ENCODE assay signal across 18 cellular contexts in the genomic region with DNA sequence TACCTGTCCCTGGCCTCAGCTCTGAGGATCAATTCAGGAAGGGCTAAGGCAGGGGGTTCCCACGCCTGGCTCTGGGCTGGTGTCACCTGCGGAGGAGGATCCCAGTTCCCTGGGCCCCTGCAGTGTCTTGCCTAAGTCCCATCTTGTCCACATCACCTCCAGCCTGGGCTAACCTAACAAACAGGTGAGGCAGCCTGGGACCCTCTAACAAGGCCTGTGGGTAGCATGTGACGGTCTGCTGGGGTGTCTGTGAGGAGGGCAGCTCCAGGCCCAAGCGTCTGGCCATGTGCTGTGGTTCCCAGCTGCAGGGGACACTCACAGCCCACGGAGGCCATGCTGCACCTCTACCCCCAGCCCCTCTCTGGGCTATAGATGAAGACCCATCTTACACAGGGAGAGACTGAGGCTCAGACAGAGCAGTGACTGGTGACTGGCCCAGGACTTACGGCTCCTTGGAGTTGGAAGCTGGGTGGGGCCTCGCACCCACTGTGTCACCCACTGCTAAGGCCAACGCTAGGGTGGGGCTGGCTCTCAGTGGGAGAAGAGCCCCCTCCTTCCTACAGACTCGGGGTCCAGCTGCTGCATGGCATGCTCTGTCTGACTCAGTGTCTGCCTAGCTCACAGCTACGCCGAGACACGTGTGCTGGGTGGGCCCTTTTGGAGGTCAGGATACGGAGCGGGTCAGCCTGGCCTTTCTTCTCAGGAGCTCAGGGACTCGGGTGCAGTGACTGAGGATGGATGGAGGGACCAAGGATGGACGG.
"Had no signal": no experiment of that assay in that cellular context is flagged by ENCODE, and none has a peak within 500 bp of the region (broad histone marks: within the 10 kb centered on the region; RNA-seq: fewer than 3 reads in every experiment).

No MANE protein-coding gene starts in this region.

- DNase-seq: activated CD4-positive, alpha-beta T cell treated with anti-CD3 and anti-CD28 coated beads for 1 hour; activated CD4-positive, alpha-beta T cell treated with anti-CD3 and anti-CD28 coated beads, Interleukin-2, amount 50 U/mL, for 48 hours; activated effector memory CD4-positive, alpha-beta T cell treated with Interleukin-2 at 50 U/mL for 16 hours; activated naive CD8-positive, alpha-beta T cell treated with anti-CD3 and anti-CD28 coated beads, Interleukin-2, amount 10 ng/mL, durations not matched to agents 7 days and 5 days; activated T-cell treated with anti-CD3 and anti-CD28 coated beads, Interleukin-2, amount 50 U/mL, for 1 hour; anterior cingulate cortex; dermis blood vessel endothelial cell; gastrocnemius medialis; mammary epithelial cell; naive B cell; retina; stimulated activated CD4-positive, alpha-beta T cell treated with anti-CD3 and anti-CD28 coated beads, Interleukin-15, amount 100 ng/mL, for 24 hours; stimulated activated CD4-positive, alpha-beta T cell treated with anti-CD3 and anti-CD28 coated beads, Interleukin-4, amount 100 ng/mL, for 1 hour; stimulated activated naive CD4-positive, alpha-beta T cell; T-cell; T1000; transverse colon had no signal

- ATAC-seq: gastrocnemius medialis, heart left ventricle, T-cell had no signal
